In the genomic region with DNA sequence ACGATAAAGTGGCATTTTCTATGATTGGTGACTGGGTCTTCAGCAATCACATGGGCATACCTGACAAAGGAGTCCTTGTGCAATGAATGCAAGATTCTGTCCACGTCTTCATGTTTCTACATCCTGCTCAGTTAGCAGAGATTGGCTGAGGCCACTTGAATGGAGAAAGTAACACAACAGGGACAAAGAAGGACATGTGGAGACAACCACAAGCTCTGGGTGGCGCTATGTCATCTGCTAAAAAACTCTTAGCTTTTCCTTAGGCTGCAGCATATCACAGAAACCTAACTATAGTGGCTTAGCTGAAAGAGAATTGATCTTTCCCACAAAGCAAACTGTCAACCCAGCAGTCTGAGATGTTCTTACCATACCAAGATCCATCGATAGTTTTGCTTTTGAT, we compare ENCODE assay signal across 9 cellular contexts.
DNase-seq lines count a peak whose midpoint lies in the region; ATAC-seq and TF ChIP-seq lines count a peak whose summit lies in the region.
"Had no signal": no experiment of that assay in that cellular context is flagged by ENCODE, and none has a peak within 500 bp of the region (broad histone marks: within the 10 kb centered on the region; RNA-seq: fewer than 3 reads in every experiment).

No MANE protein-coding gene starts in this region.

- H3K9me3 ChIP-seq in HEK293 (ENCODE audit: control insufficient read depth, insufficient read depth, low read depth, low read length) (no peaks in the 10 kb centered on the region), body of pancreas (no peaks in the 10 kb centered on the region)

- intact Hi-C loops in body of pancreas (cut with DNase I): no loop called here
- intact Hi-C loops in activated T-helper 1 cell treated with anti-CD3 and anti-CD28 coated beads, Interleukin-12 subunit alpha, Interleukin-12 subunit beta, Interleukin-2, Interleukin-4 antibody, amounts not matched to agents 30 ng/mL and 10 ng/mL and 1 ng/mL, durations not matched to agents 14 hours and 24 hours and 36 hours (cut with micrococcal nuclease): no loop called here

- DNase-seq in NCI-H2107 treated with DMSO at 0.1 percent for 48 hours (lab: John Stamatoyannopoulos, UW; ENCODE audit: unreplicated experiment) (peak; percentile 88), body of pancreas (peak in 2 of 4 donors; percentile 9 to 14), nephron progenitor cell (peak; percentile 22), DMS79 treated with DMSO at 0.1 percent for 48 hours (lab: John Stamatoyannopoulos, UW) (no peak)
- no peak for DNase-seq in activated T-helper 1 cell treated with anti-CD3 and anti-CD28 coated beads, Interleukin-12 subunit alpha, Interleukin-12 subunit beta, Interleukin-2, Interleukin-4 antibody, amounts not matched to agents 30 ng/mL and 10 ng/mL and 1 ng/mL, durations not matched to agents 14 hours and 24 hours and 36 hours (ENCODE audit: low spot score)
- DNase-seq: GOT3 had no signal

- peaks cover 6% of the 10 kb centered on the region for H3K27me3 Mint-ChIP-seq in nephron progenitor cell (ENCODE audit: low read depth, poor library complexity)
- no peaks in the 10 kb centered on the region for H3K27me3 Mint-ChIP-seq in activated T-helper 1 cell treated with anti-CD3 and anti-CD28 coated beads, Interleukin-12 subunit alpha, Interleukin-12 subunit beta, Interleukin-2, Interleukin-4 antibody, amounts not matched to agents 30 ng/mL and 10 ng/mL and 1 ng/mL, durations not matched to agents 14 hours and 24 hours and 36 hours (ENCODE audit: insufficient read depth)

- no peak overlapping the region for H3K4me3 Mint-ChIP-seq in nephron progenitor cell
- no peak overlapping the region for H3K4me3 Mint-ChIP-seq in activated T-helper 1 cell treated with anti-CD3 and anti-CD28 coated beads, Interleukin-12 subunit alpha, Interleukin-12 subunit beta, Interleukin-2, Interleukin-4 antibody, amounts not matched to agents 30 ng/mL and 10 ng/mL and 1 ng/mL, durations not matched to agents 14 hours and 24 hours and 36 hours

- H3K4me1 Mint-ChIP-seq in nephron progenitor cell: peaks cover 4% of the 10 kb centered on the region
- no peaks in the 10 kb centered on the region for H3K4me1 Mint-ChIP-seq in activated T-helper 1 cell treated with anti-CD3 and anti-CD28 coated beads, Interleukin-12 subunit alpha, Interleukin-12 subunit beta, Interleukin-2, Interleukin-4 antibody, amounts not matched to agents 30 ng/mL and 10 ng/mL and 1 ng/mL, durations not matched to agents 14 hours and 24 hours and 36 hours (ENCODE audit: low read depth)

- POLR2A ChIA-PET in HEK293 (lab: Yijun Ruan, JAX): no interaction called here

- no peak overlapping the region for H3K4me3 ChIP-seq in HEK293 (ENCODE audit: low read depth, low read length)
- H3K4me3 ChIP-seq in body of pancreas: no peak overlapping the region

- TF ChIP-seq POLR2A in body of pancreas (IDR thresholded peaks at IDR 0.05): no peak

- ATAC-seq in body of pancreas: no peak
- ATAC-seq in HG03378 (IDR thresholded peaks at IDR 0.05; ENCODE audit: unreplicated experiment): no peak
- no peak for ATAC-seq in HG02571 (IDR thresholded peaks at IDR 0.05; ENCODE audit: unreplicated experiment)

- H3K36me3 Mint-ChIP-seq in nephron progenitor cell (ENCODE audit: low read depth): no peaks in the 10 kb centered on the region
- H3K36me3 Mint-ChIP-seq in activated T-helper 1 cell treated with anti-CD3 and anti-CD28 coated beads, Interleukin-12 subunit alpha, Interleukin-12 subunit beta, Interleukin-2, Interleukin-4 antibody, amounts not matched to agents 30 ng/mL and 10 ng/mL and 1 ng/mL, durations not matched to agents 14 hours and 24 hours and 36 hours (ENCODE audit: low read depth): no peaks in the 10 kb centered on the region

- H3K36me3 ChIP-seq in HEK293 (ENCODE audit: control insufficient read depth in 2 of 2, insufficient read depth in 1 of 2, low read length in 2 of 2) (no peaks in the 10 kb centered on the region), body of pancreas (replicated peaks in 1 of 2; ENCODE audit: insufficient read depth in 1 of 2, low read depth in 2 of 2) (no peaks in the 10 kb centered on the region)

- H3K4me1 ChIP-seq in HEK293 (ENCODE audit: control insufficient read depth, insufficient read depth, low read length) (no peaks in the 10 kb centered on the region), body of pancreas (no peaks in the 10 kb centered on the region)

- H3K27ac ChIP-seq in HEK293 (ENCODE audit: extremely low read depth, low read depth, low read length): no peak overlapping the region
- no peak overlapping the region for H3K27ac ChIP-seq in body of pancreas

- 6 to 17% methylated on average over 4 of the region's 4 CpGs for WGBS in body of pancreas, 2 donors

- CTCF ChIA-PET in HEK293 (lab: Yijun Ruan, JAX): interaction anchor here (0.8 to 1.6 kb wide), 3 partner anchors 8 to 386 kb away, joined by 3 to 6 read pairs (median 4); no protein-coding TSS in a partner anchor

- no peak overlapping the region for H3K27ac Mint-ChIP-seq in nephron progenitor cell
- no peak overlapping the region for H3K27ac Mint-ChIP-seq in activated T-helper 1 cell treated with anti-CD3 and anti-CD28 coated beads, Interleukin-12 subunit alpha, Interleukin-12 subunit beta, Interleukin-2, Interleukin-4 antibody, amounts not matched to agents 30 ng/mL and 10 ng/mL and 1 ng/mL, durations not matched to agents 14 hours and 24 hours and 36 hours

- no peaks in the 10 kb centered on the region for H3K27me3 ChIP-seq in body of pancreas

- TF ChIP-seq CTCF in HEK293 (tag by site-specific recombination; IDR thresholded peaks at IDR 0.05) (no peak), body of pancreas (IDR thresholded peaks at IDR 0.05) (peak in 4 of 7 experiments; percentile 19 to 27 (median 21)), nephron progenitor cell (IDR thresholded peaks at IDR 0.05) (peak; percentile 43)

- H3K9me3 Mint-ChIP-seq in nephron progenitor cell: no peaks in the 10 kb centered on the region
- no peaks in the 10 kb centered on the region for H3K9me3 Mint-ChIP-seq in activated T-helper 1 cell treated with anti-CD3 and anti-CD28 coated beads, Interleukin-12 subunit alpha, Interleukin-12 subunit beta, Interleukin-2, Interleukin-4 antibody, amounts not matched to agents 30 ng/mL and 10 ng/mL and 1 ng/mL, durations not matched to agents 14 hours and 24 hours and 36 hours

TF ChIP-seq in HEK293, 187 proteins besides CTCF, POLR2A, EP300 and RAD21:
- no peak for TF ChIP-seq ZNF585B (tag by site-specific recombination; IDR thresholded peaks at IDR 0.05)
- TF ChIP-seq MZF1 (tag by site-specific recombination; IDR thresholded peaks at IDR 0.05; ENCODE audit: borderline replicate concordance): no peak
- no peak for TF ChIP-seq ZNF837 (tag by site-specific recombination; IDR thresholded peaks at IDR 0.05)
- TF ChIP-seq ZNF654 (tag by site-specific recombination; IDR thresholded peaks at IDR 0.05; ENCODE audit: low read depth): peak; percentile 11; the same call in 1 of the 2 replicates
- TF ChIP-seq, protein P1, sequence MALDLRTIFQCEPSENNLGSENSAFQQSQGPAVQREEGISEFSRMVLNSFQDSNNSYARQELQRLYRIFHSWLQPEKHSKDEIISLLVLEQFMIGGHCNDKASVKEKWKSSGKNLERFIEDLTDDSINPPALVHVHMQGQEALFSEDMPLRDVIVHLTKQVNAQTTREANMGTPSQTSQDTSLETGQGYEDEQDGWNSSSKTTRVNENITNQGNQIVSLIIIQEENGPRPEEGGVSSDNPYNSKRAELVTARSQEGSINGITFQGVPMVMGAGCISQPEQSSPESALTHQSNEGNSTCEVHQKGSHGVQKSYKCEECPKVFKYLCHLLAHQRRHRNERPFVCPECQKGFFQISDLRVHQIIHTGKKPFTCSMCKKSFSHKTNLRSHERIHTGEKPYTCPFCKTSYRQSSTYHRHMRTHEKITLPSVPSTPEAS (tag by site-specific recombination; IDR thresholded peaks at IDR 0.05): no peak
- TF ChIP-seq YY2 (tag by site-specific recombination; IDR thresholded peaks at IDR 0.05): no peak

Comparison
In these comparisons a context has a peak if more than half of its experiments do, and no peak if none do; other contexts are left out.
1. DNase-seq: peak in NCI-H2107 treated with DMSO at 0.1 percent for 48 hours (single experiment) and nephron progenitor cell (single experiment); none in DMS79 treated with DMSO at 0.1 percent for 48 hours (single experiment) and activated T-helper 1 cell treated with anti-CD3 and anti-CD28 coated beads, Interleukin-12 subunit alpha, Interleukin-12 subunit beta, Interleukin-2, Interleukin-4 antibody, amounts not matched to agents 30 ng/mL and 10 ng/mL and 1 ng/mL, durations not matched to agents 14 hours and 24 hours and 36 hours (single experiment).